Comparison of ENCODE assay signal across 15 cellular contexts in the genomic region with DNA sequence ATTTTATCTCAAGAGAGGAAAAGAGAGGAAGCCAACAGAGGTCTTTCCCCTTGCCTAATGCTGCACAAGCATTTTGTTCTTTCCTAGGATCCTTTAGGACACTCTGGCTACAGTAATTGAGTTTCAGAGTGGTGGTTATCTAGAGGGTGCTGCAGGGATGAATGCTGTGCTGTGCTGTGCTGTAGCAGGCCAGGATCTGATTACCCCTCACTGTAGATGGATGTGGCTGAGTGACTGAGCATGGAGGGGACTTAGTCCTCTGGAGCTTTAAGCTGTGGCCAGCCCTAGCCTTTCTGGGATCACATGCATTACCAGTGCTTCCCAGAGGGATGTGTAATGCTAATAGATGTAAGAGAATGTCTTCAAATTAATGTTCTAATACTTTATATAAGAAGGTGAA.
"Had no signal": no experiment of that assay in that cellular context is flagged by ENCODE, and none has a peak within 500 bp of the region (broad histone marks: within the 10 kb centered on the region; RNA-seq: fewer than 3 reads in every experiment).

No MANE protein-coding gene starts in this region.

- DNase-seq: activated CD4-positive, alpha-beta T cell treated with anti-CD3 and anti-CD28 coated beads, Interleukin-2, amount 50 U/mL, for 1 hour; activated CD8-positive, alpha-beta memory T cell treated with anti-CD3 and anti-CD28 coated beads, Interleukin-2, amount 50 U/mL, for 48 hours; activated gamma-delta T cell treated with Interleukin-2 at 50 U/mL for 16 hours; activated T-cell treated with anti-CD3 and anti-CD28 coated beads, Interleukin-2, amount 50 U/mL, for 48 hours; hypothalamus; spleen; stimulated activated CD4-positive, alpha-beta T cell treated with anti-CD3 and anti-CD28 coated beads, Interleukin-4, amount 100 ng/mL, for 4 hours had no signal

- H3K4me3 ChIP-seq: ascending aorta, breast epithelium, coronary artery, lung, spleen had no signal

- H3K4me3 Mint-ChIP-seq: stimulated activated memory B cell treated with anti-CD40 and anti-IgM and Interleukin-4, amounts not matched to agents 10 μg/mL and 1 μg/mL and 100 μg/mL, for 72 hours had no signal

- H3K27ac ChIP-seq: ascending aorta, breast epithelium, coronary artery, neutrophil, parathyroid adenoma, spleen had no signal

- H3K36me3 Mint-ChIP-seq: stimulated activated memory B cell treated with anti-CD40 and anti-IgM and Interleukin-4, amounts not matched to agents 10 μg/mL and 1 μg/mL and 100 μg/mL, for 72 hours had no signal

- H3K27me3 ChIP-seq: ascending aorta, breast epithelium, neutrophil, spleen had no signal

- H3K9ac ChIP-seq: parathyroid adenoma had no signal

- H2AFZ ChIP-seq: parathyroid adenoma had no signal

- H3K9me3 ChIP-seq: ascending aorta, breast epithelium, neutrophil, spleen had no signal

- H3K27ac Mint-ChIP-seq: stimulated activated memory B cell treated with anti-CD40 and anti-IgM and Interleukin-4, amounts not matched to agents 10 μg/mL and 1 μg/mL and 100 μg/mL, for 72 hours had no signal

- H3K36me3 ChIP-seq: ascending aorta, breast epithelium, neutrophil, spleen had no signal

- H3K79me2 ChIP-seq: parathyroid adenoma had no signal

- H3K9me3 Mint-ChIP-seq: stimulated activated memory B cell treated with anti-CD40 and anti-IgM and Interleukin-4, amounts not matched to agents 10 μg/mL and 1 μg/mL and 100 μg/mL, for 72 hours had no signal

- H3K27me3 Mint-ChIP-seq: stimulated activated memory B cell treated with anti-CD40 and anti-IgM and Interleukin-4, amounts not matched to agents 10 μg/mL and 1 μg/mL and 100 μg/mL, for 72 hours had no signal

- H3K4me1 ChIP-seq: ascending aorta, breast epithelium, parathyroid adenoma had no signal

- ATAC-seq: left lobe of liver; stimulated activated memory B cell treated with anti-CD40 and anti-IgM and Interleukin-4, amounts not matched to agents 10 μg/mL and 1 μg/mL and 100 μg/mL, for 72 hours had no signal
